9 cellular contexts compared by ENCODE assay signal in genomic region chr4:58265734-58266133, GRCh38.
"Had no signal": no experiment of that assay in that cellular context is flagged by ENCODE, and none has a peak within 500 bp of the region (broad histone marks: within the 10 kb centered on the region; RNA-seq: fewer than 3 reads in every experiment).

No MANE protein-coding gene starts in this region.

- ATAC-seq: GM23338, HCT116 had no signal

- H3K36me3 ChIP-seq: HAP-1 had no signal

- H3K9me3 ChIP-seq: HAP-1 had no signal

- H3K4me1 ChIP-seq: HAP-1 had no signal

- H3K27ac ChIP-seq: GM23248 had no signal

- H3K4me3 ChIP-seq: GM23248, GM23338, HAP-1 had no signal

- DNase-seq: GM23248, GOT3, H7, H9, HCEC 1CT, HFFc6 had no signal
